8 cellular contexts compared by ENCODE assay signal in genomic region chr9:116589392-116590354, GRCh38.
DNase-seq lines count a peak whose midpoint lies in the region; ATAC-seq, FAIRE-seq and TF ChIP-seq lines count a peak whose summit lies in the region.

No MANE protein-coding gene starts in this region.

- ATAC-seq in HG02852 (IDR thresholded peaks at IDR 0.05; ENCODE audit: unreplicated experiment): no peak

- 43 to 82% methylated on average over 2 to 7 of the region's 7 CpGs for WGBS in transverse colon (ENCODE audit: low coverage in 1 of 2), 2 donors

- H3K4me1 ChIP-seq in transverse colon: peaks cover 0 to 3% (median 0%) of the 10 kb centered on the region in 4 donors

- in situ Hi-C loops in transverse colon (cut with MboI; ENCODE audit: low pct_ligation_motif_present in 1 of 4, low pct_unique_long_range_greater_than_20kb in 1 of 4, low sequenced_read_pairs in 3 of 4): no loop called here

- H3K9me3 ChIP-seq in transverse colon: no peaks in the 10 kb centered on the region

- H3K27me3 ChIP-seq in transverse colon: no peaks in the 10 kb centered on the region

- DNase-seq in NCI-H146 (lab: John Stamatoyannopoulos, UW): peak; percentile 36
- DNase-seq in NCI-H146 treated with DMSO at 0.1 percent for 48 hours (lab: John Stamatoyannopoulos, UW; ENCODE audit: unreplicated experiment): no peak
- peak; percentile 49 for DNase-seq in HEK293T (ENCODE audit: extremely low spot score)
- DNase-seq in RCC 7860 (ENCODE audit: low spot score): peak; percentile 81
- peak; percentile 84 for DNase-seq in fibroblast of pulmonary artery (ENCODE audit: low read depth)
- DNase-seq in transverse colon: no peak
- DNase-seq in mesenteric fat pad (ENCODE audit: low spot score): no peak

- CTCF ChIA-PET in HEK293T (lab: Yijun Ruan, JAX): interaction anchor here (0.6 kb wide), 1 partner anchor 37 kb away, joined by 4 read pairs; no protein-coding TSS in a partner anchor

- peak; percentile 71 for TF ChIP-seq CTCF in fibroblast of pulmonary artery (IDR thresholded peaks at IDR 0.05; ENCODE audit: low read length, missing control alignments)
- TF ChIP-seq CTCF in transverse colon (IDR thresholded peaks at IDR 0.05): peak in 4 of 5 experiments; percentile 21 to 57 (median 38)

- H3K4me3 ChIP-seq in fibroblast of pulmonary artery (replicated peaks; ENCODE audit: low read depth, low read length) (no peak overlapping the region), transverse colon (no peak overlapping the region)

- H3K27ac ChIP-seq in transverse colon: no peak overlapping the region

- no peaks in the 10 kb centered on the region for H3K36me3 ChIP-seq in transverse colon

- no peak for TF ChIP-seq POLR2A in transverse colon (IDR thresholded peaks at IDR 0.05)

- POLR2A ChIA-PET in HEK293T (lab: Yijun Ruan, JAX): no interaction called here

- peak; percentile 89 for FAIRE-seq in RCC 7860 (lab: Jason Lieb, UNC)

- intact Hi-C loops in transverse colon (cut with DNase I; ENCODE audit: low total_unique reads): no loop called here

- TF ChIP-seq EP300 in transverse colon (IDR thresholded peaks at IDR 0.05; ENCODE audit: low read depth): no peak

TF ChIP-seq in HEK293T, 16 proteins besides CTCF, POLR2A, EP300 and RAD21:
- TF ChIP-seq FOXA1 (IDR thresholded peaks at IDR 0.05) (no peak), BHLHE40 (IDR thresholded peaks at IDR 0.05; ENCODE audit: borderline replicate concordance) (no peak), ELF4 (IDR thresholded peaks at IDR 0.05) (no peak), PKNOX1 (IDR thresholded peaks at IDR 0.05) (no peak), ARNT (IDR thresholded peaks at IDR 0.05) (no peak), L3MBTL2 (conservative IDR thresholded peaks at IDR 0.05) (no peak), ZNF384 (IDR thresholded peaks at IDR 0.05) (no peak)

Comparison
In these comparisons a context has a peak if more than half of its experiments do, and no peak if none do; other contexts are left out.
1. DNase-seq: peak in NCI-H146 (single experiment), HEK293T (single experiment), RCC 7860 (single experiment) and fibroblast of pulmonary artery (single experiment); none in NCI-H146 treated with DMSO at 0.1 percent for 48 hours (single experiment), transverse colon (single experiment) and mesenteric fat pad (single experiment).